In the genomic region with DNA sequence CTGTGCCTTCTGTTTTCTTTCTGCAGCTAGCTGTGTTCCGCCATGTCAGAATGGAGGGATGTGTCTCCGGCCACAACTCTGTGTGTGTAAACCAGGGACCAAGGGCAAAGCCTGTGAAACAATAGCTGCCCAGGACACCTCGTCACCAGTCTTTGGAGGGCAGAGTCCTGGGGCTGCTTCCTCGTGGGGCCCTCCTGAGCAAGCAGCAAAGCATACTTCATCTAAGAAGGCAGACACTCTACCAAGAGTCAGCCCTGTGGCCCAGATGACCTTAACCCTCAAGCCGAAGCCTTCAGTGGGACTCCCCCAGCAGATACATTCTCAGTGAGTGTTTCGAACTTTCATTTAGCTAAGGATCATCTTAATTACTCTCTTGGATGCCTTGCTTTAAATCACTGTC, we compare ENCODE assay signal across 24 cellular contexts.
DNase-seq lines count a peak whose midpoint lies in the region; TF ChIP-seq lines count a peak whose summit lies in the region.
"Had no signal": no experiment of that assay in that cellular context is flagged by ENCODE, and none has a peak within 500 bp of the region (broad histone marks: within the 10 kb centered on the region; RNA-seq: fewer than 3 reads in every experiment).

No MANE protein-coding gene starts in this region.

- 83% methylated on average over 6 of the region's 6 CpGs for WGBS in mammary epithelial cell (ENCODE audit: low coverage, missing lambda C conversion rate)
- WGBS in mesenchymal stem cell = 50% methylated on average over 6 of the region's 6 CpGs

- H3K4me2 ChIP-seq in mammary epithelial cell (ENCODE audit: insufficient read depth, low read depth, low read length) (no peak overlapping the region), mesenchymal stem cell (ENCODE audit: low read length, poor library complexity, severe bottlenecking) (no peak overlapping the region)

- H4K20me1 ChIP-seq in mammary epithelial cell (ENCODE audit: insufficient read depth, low read length) = no peaks in the 10 kb centered on the region

- no peaks in the 10 kb centered on the region for H3K27me3 ChIP-seq in mammary epithelial cell (ENCODE audit: insufficient read depth, low read length)
- no peaks in the 10 kb centered on the region for H3K27me3 ChIP-seq in mesenchymal stem cell (ENCODE audit: control insufficient read depth in 1 of 2, insufficient read depth in 1 of 2, low read length in 2 of 2)
- no peaks in the 10 kb centered on the region for H3K27me3 ChIP-seq in uterus
- H3K27me3 ChIP-seq: sigmoid colon, transverse colon had no signal

- H3K9me3 Mint-ChIP-seq in MCF 10A (ENCODE audit: unreplicated experiment) = no peaks in the 10 kb centered on the region
- H3K9me3 Mint-ChIP-seq: activated T-helper 1 cell treated with anti-CD3 and anti-CD28 coated beads, Interleukin-12 subunit alpha, Interleukin-12 subunit beta, Interleukin-2, Interleukin-4 antibody, amounts not matched to agents 30 ng/mL and 10 ng/mL and 1 ng/mL, durations not matched to agents 14 hours and 24 hours and 36 hours; stimulated activated naive CD8-positive, alpha-beta T cell treated with anti-CD3 and anti-CD28 coated beads, Interleukin-15, amount 100 ng/mL, for 72 hours had no signal

- dilution Hi-C loops in mammary epithelial cell (cut with HindIII; ENCODE audit: low sequenced_read_pairs) = no loop called here

- peak overlapping the region; percentile 65 for H4K91ac ChIP-seq in mesenchymal stem cell (ENCODE audit: low read length)

- H3K27me3 Mint-ChIP-seq in MCF 10A (ENCODE audit: insufficient read depth, unreplicated experiment) = no peaks in the 10 kb centered on the region

- POLR2A ChIA-PET in MCF 10A (lab: Yijun Ruan, JAX) = interaction anchor here (0.6 to 0.7 kb wide), 2 partner anchors 22 to 259 kb away, joined by 3 to 5 read pairs; no protein-coding TSS in a partner anchor

- H2BK120ac ChIP-seq in mesenchymal stem cell (ENCODE audit: low read depth, low read length) = peak overlapping the region; percentile 73

- H3K9ac ChIP-seq in mammary epithelial cell (ENCODE audit: insufficient read depth, low read length) = no peak overlapping the region
- no peak overlapping the region for H3K9ac ChIP-seq in mesenchymal stem cell (ENCODE audit: low read length)

- no peak overlapping the region for H3K14ac ChIP-seq in mesenchymal stem cell (ENCODE audit: low read length in 2 of 2)

- H3K9me3 ChIP-seq in mammary epithelial cell (replicated peaks; ENCODE audit: insufficient read depth, low read length) (peaks cover 8% of the 10 kb centered on the region), mesenchymal stem cell (ENCODE audit: control insufficient read depth, low read length) (peaks cover 6% of the 10 kb centered on the region), uterus (no peaks in the 10 kb centered on the region)
- H3K9me3 ChIP-seq: sigmoid colon, transverse colon had no signal

- H3K27ac Mint-ChIP-seq in MCF 10A (ENCODE audit: low read depth, unreplicated experiment) = no peak overlapping the region
- H3K27ac Mint-ChIP-seq: activated naive CD4-positive, alpha-beta T cell treated with anti-CD3 and anti-CD28 coated beads, Interleukin-2, amount 50 U/mL, for 72 hours; activated T-helper 1 cell treated with anti-CD3 and anti-CD28 coated beads, Interleukin-12 subunit alpha, Interleukin-12 subunit beta, Interleukin-2, Interleukin-4 antibody, amounts not matched to agents 30 ng/mL and 10 ng/mL and 1 ng/mL, durations not matched to agents 14 hours and 24 hours and 36 hours; CD8-positive, alpha-beta T cell; IgD-negative memory B cell; immature natural killer cell; stimulated activated naive CD8-positive, alpha-beta T cell treated with anti-CD3 and anti-CD28 coated beads, Interleukin-15, amount 100 ng/mL, for 72 hours had no signal

- H3K4me3 ChIP-seq in mammary epithelial cell (replicated peaks in 1 of 3; ENCODE audit: insufficient read depth in 1 of 3, low read depth in 2 of 3, low read length in 3 of 3) = no peak overlapping the region
- peak overlapping the region; percentile 7 for H3K4me3 ChIP-seq in coronary artery
- H3K4me3 ChIP-seq in mesenchymal stem cell (ENCODE audit: insufficient read depth in 1 of 2, low read depth in 1 of 2, low read length in 2 of 2) = no peak overlapping the region
- H3K4me3 ChIP-seq in uterus = no peak overlapping the region
- H3K4me3 ChIP-seq: sigmoid colon, transverse colon had no signal

- H3K4me1 ChIP-seq in mammary epithelial cell (ENCODE audit: insufficient read depth, low read length) (no peaks in the 10 kb centered on the region), mesenchymal stem cell (ENCODE audit: control insufficient read depth, insufficient read depth, low read depth, low read length) (no peaks in the 10 kb centered on the region), uterus (peaks cover 0 to 3% of the 10 kb centered on the region in 2 donors)

- H2BK12ac ChIP-seq in mesenchymal stem cell (ENCODE audit: low read length in 2 of 2) = peak overlapping the region; percentile 99 to 100

- peak overlapping the region; percentile 17 for H2AFZ ChIP-seq in mammary epithelial cell (ENCODE audit: low read depth, low read length)
- no peak overlapping the region for H2AFZ ChIP-seq in mesenchymal stem cell (ENCODE audit: low read depth, low read length)

- H3K36me3 ChIP-seq in mammary epithelial cell (ENCODE audit: insufficient read depth, low read length) = no peaks in the 10 kb centered on the region
- no peaks in the 10 kb centered on the region for H3K36me3 ChIP-seq in mesenchymal stem cell (ENCODE audit: control insufficient read depth in 1 of 2, insufficient read depth in 2 of 2, low read depth in 1 of 2, low read length in 2 of 2)
- H3K36me3 ChIP-seq in uterus = no peaks in the 10 kb centered on the region
- H3K36me3 ChIP-seq: sigmoid colon, transverse colon had no signal

- H2BK15ac ChIP-seq in mesenchymal stem cell (ENCODE audit: low read depth, poor library complexity, severe bottlenecking) = no peak overlapping the region

- no peak overlapping the region for H3K4me3 Mint-ChIP-seq in MCF 10A (ENCODE audit: unreplicated experiment)
- H3K4me3 Mint-ChIP-seq: activated T-helper 1 cell treated with anti-CD3 and anti-CD28 coated beads, Interleukin-12 subunit alpha, Interleukin-12 subunit beta, Interleukin-2, Interleukin-4 antibody, amounts not matched to agents 30 ng/mL and 10 ng/mL and 1 ng/mL, durations not matched to agents 14 hours and 24 hours and 36 hours; CD8-positive, alpha-beta T cell; IgD-negative memory B cell; immature natural killer cell; stimulated activated naive CD8-positive, alpha-beta T cell treated with anti-CD3 and anti-CD28 coated beads, Interleukin-15, amount 100 ng/mL, for 72 hours had no signal

- no peak overlapping the region for H3K23ac ChIP-seq in mesenchymal stem cell (ENCODE audit: low read length in 2 of 2)

- H3K27ac ChIP-seq in mammary epithelial cell (ENCODE audit: insufficient read depth, low read depth, low read length) (no peak overlapping the region), coronary artery (peak overlapping the region; percentile 60 to 84), mesenchymal stem cell (ENCODE audit: low read length, poor library complexity, severe bottlenecking) (no peak overlapping the region), uterus (peak overlapping the region; percentile 57 to 77)
- H3K27ac ChIP-seq: transverse colon had no signal

- BruUV-seq in mammary epithelial cell (replicated peaks; lab: Mats Ljungman, UMichigan) = no TSS peak
- BruUV-seq in MCF 10A (replicated peaks; lab: Mats Ljungman, UMichigan) = no TSS peak

- DNase-seq in mammary epithelial cell (no peak), MCF 10A (ENCODE audit: unreplicated experiment) (no peak), coronary artery (ENCODE audit: low spot score) (no peak), mesenchymal stem cell (peak; percentile 63), uterus (no peak), glomerular visceral epithelial cell (ENCODE audit: extremely low spot score) (no peak), GM19240 (ENCODE audit: insufficient read length, low spot score) (no peak), activated gamma-delta T cell treated with Interleukin-2 at 50 U/mL for 16 hours (no peak)
- DNase-seq: 8988T; activated CD4-positive, alpha-beta T cell treated with anti-CD3 and anti-CD28 coated beads, Interleukin-2, amount 50 U/mL, for 1 hour; AML-193; aorta; CD8-positive, alpha-beta T cell; immature natural killer cell; NCI-H2081; NCI-H345; NCI-H774; sigmoid colon; stimulated activated naive CD8-positive, alpha-beta T cell treated with anti-CD3 and anti-CD28 coated beads, Interleukin-15, amount 100 ng/mL, for 72 hours; T-helper 9 cell; transverse colon had no signal

- in situ Hi-C loops in mammary epithelial cell (cut with MboI; ENCODE audit: low sequenced_read_pairs in 2 of 2) = no loop called here

- H4K8ac ChIP-seq in mesenchymal stem cell (ENCODE audit: low read length) = peak overlapping the region; percentile 70

- no peak for TF ChIP-seq POLR2A in uterus (IDR thresholded peaks at IDR 0.05)

- peak overlapping the region; percentile 29 to 71 for H3K4ac ChIP-seq in mesenchymal stem cell (ENCODE audit: low read depth in 1 of 2, low read length in 2 of 2)

- peak overlapping the region; percentile 46 to 98 for H3K18ac ChIP-seq in mesenchymal stem cell (ENCODE audit: low read depth in 1 of 2, low read length in 2 of 2)

- H3K4me1 Mint-ChIP-seq in MCF 10A (ENCODE audit: insufficient read depth, unreplicated experiment) = peaks cover 8% of the 10 kb centered on the region
- H3K4me1 Mint-ChIP-seq: IgD-negative memory B cell; immature natural killer cell; stimulated activated naive CD8-positive, alpha-beta T cell treated with anti-CD3 and anti-CD28 coated beads, Interleukin-15, amount 100 ng/mL, for 72 hours had no signal

- CTCF ChIA-PET in mammary epithelial cell (lab: Charles Lee; ENCODE audit: low non-redundant PET) = no interaction called here
- CTCF ChIA-PET in MCF 10A (lab: Yijun Ruan, JAX) = interaction anchor here (0.5 to 6.5 kb wide), 5 partner anchors 12 to 394 kb away, joined by 3 to 72 read pairs (median 3); no protein-coding TSS in a partner anchor

- TF ChIP-seq CTCF in mammary epithelial cell (conservative IDR thresholded peaks at IDR 0.05 in 1 of 2, IDR thresholded peaks at IDR 0.05 in 1 of 2; ENCODE audit: extremely low read depth in 1 of 2, insufficient read depth in 1 of 2, low read depth in 1 of 2, low read length in 2 of 2) = no peak
- no peak for TF ChIP-seq CTCF in MCF 10A (IDR thresholded peaks at IDR 0.05; ENCODE audit: unreplicated experiment)
- TF ChIP-seq CTCF in coronary artery (IDR thresholded peaks at IDR 0.05) = no peak
- no peak for TF ChIP-seq CTCF in uterus (IDR thresholded peaks at IDR 0.05)

- no peaks in the 10 kb centered on the region for H3K79me1 ChIP-seq in mesenchymal stem cell (replicated peaks; ENCODE audit: low read length, poor library complexity, severe bottlenecking)

- intact Hi-C loops in mammary epithelial cell (cut with micrococcal nuclease) = no loop called here
- intact Hi-C loops in MCF 10A (cut with micrococcal nuclease) = no loop called here
- intact Hi-C loops in uterus (cut with DNase I; ENCODE audit: low total_unique reads) = no loop called here

- no peaks in the 10 kb centered on the region for H3K79me2 ChIP-seq in mammary epithelial cell (ENCODE audit: insufficient read depth, low read length)

- H2BK5ac ChIP-seq in mesenchymal stem cell (ENCODE audit: low read depth, low read length, poor library complexity, severe bottlenecking) = no peak overlapping the region

- H2AK5ac ChIP-seq in mesenchymal stem cell (ENCODE audit: low read length, severe bottlenecking) = peak overlapping the region; percentile 33

- H3K36me3 Mint-ChIP-seq in MCF 10A (ENCODE audit: insufficient read depth, unreplicated experiment) = no peaks in the 10 kb centered on the region
- H3K36me3 Mint-ChIP-seq: activated naive CD4-positive, alpha-beta T cell treated with anti-CD3 and anti-CD28 coated beads, Interleukin-2, amount 50 U/mL, for 72 hours; CD8-positive, alpha-beta T cell; IgD-negative memory B cell; immature natural killer cell had no signal

Comparison
In these comparisons a context has a peak if more than half of its experiments do, and no peak if none do; other contexts are left out.
1. H3K27ac ChIP-seq: peak in coronary artery (2 of 2) and uterus (2 of 2); none in mammary epithelial cell (single experiment) and mesenchymal stem cell (single experiment).